36 cellular contexts compared by ENCODE assay signal in genomic region chr2:181085729-181086128, GRCh38.
"Had no signal": no experiment of that assay in that cellular context is flagged by ENCODE, and none has a peak within 500 bp of the region (broad histone marks: within the 10 kb centered on the region; RNA-seq: fewer than 3 reads in every experiment).

No MANE protein-coding gene starts in this region.

- H3K36me3 Mint-ChIP-seq: activated CD4-positive, alpha-beta memory T cell treated with anti-CD3 and anti-CD28 coated beads for 36 hours had no signal

- H3K4me1 Mint-ChIP-seq: activated B cell treated with CpG ODN at 0.5 μM for 24 hours; activated CD4-positive, alpha-beta T cell treated with anti-CD3 and anti-CD28 coated beads, Interleukin-2, amount 10 ng/mL, durations not matched to agents 24 days and 14 days; activated naive CD4-positive, alpha-beta T cell treated with anti-CD3 and anti-CD28 coated beads, Interleukin-2, amount 50 U/mL, for 24 hours; activated naive CD8-positive, alpha-beta T cell treated with anti-CD3 and anti-CD28 coated beads, Interleukin-2, amount 10 ng/mL, durations not matched to agents 7 days and 5 days; activated naive CD8-positive, alpha-beta T cell treated with anti-CD3 and anti-CD28 coated beads, Interleukin-2, amount 50 U/mL, for 24 hours; activated T-helper 17 cell treated with anti-CD3 and anti-CD28 coated beads, Interleukin-2, amount 50 U/mL, for 72 hours had no signal

- H3K36me3 ChIP-seq: ascending aorta, brain microvascular endothelial cell, breast epithelium had no signal

- H3K27me3 ChIP-seq: ascending aorta, body of pancreas, brain microvascular endothelial cell, breast epithelium had no signal

- H3K4me3 ChIP-seq: ascending aorta, body of pancreas, breast epithelium had no signal

- H3K9me3 ChIP-seq: body of pancreas, breast epithelium had no signal

- H3K9me3 Mint-ChIP-seq: activated B cell treated with CpG ODN at 0.5 μM for 24 hours; activated CD4-positive, alpha-beta memory T cell treated with anti-CD3 and anti-CD28 coated beads for 36 hours; activated CD8-positive, alpha-beta T cell treated with anti-CD3 and anti-CD28 coated beads for 36 hours; activated naive CD8-positive, alpha-beta T cell treated with anti-CD3 and anti-CD28 coated beads, Interleukin-2, amount 50 U/mL, for 24 hours; activated T-cell treated with anti-CD3 and anti-CD28 coated beads, Interleukin-2, amount 50 U/mL, for 4 hours; activated T-helper 1 cell treated with anti-CD3 and anti-CD28 coated beads, Interleukin-12 subunit alpha, Interleukin-12 subunit beta, Interleukin-2, Interleukin-4 antibody, amounts not matched to agents 30 ng/mL and 10 ng/mL and 1 ng/mL, durations not matched to agents 14 hours and 24 hours and 36 hours; T-helper 2 cell treated with Interferon-gamma antibody and Interleukin-4, amounts not matched to agents 5 μg/mL and 100 μg/mL, for 36 hours had no signal

- ATAC-seq: activated CD8-positive, alpha-beta T cell treated with anti-CD3 and anti-CD28 coated beads for 36 hours; activated naive CD8-positive, alpha-beta T cell treated with anti-CD3 and anti-CD28 coated beads, Interleukin-2, amount 50 U/mL, for 24 hours; activated T-cell treated with anti-CD3 and anti-CD28 coated beads, Interleukin-2, amount 50 U/mL, for 4 hours; activated T-cell treated with anti-CD3 and anti-CD28 coated beads, Interleukin-2, amount 50 U/mL, for 72 hours; activated T-helper 17 cell treated with anti-CD3 and anti-CD28 coated beads, Interleukin-2, amount 50 U/mL, for 72 hours; body of pancreas had no signal

- H3K4me3 Mint-ChIP-seq: activated B cell treated with CpG ODN at 0.5 μM for 24 hours; activated CD4-positive, alpha-beta memory T cell treated with anti-CD3 and anti-CD28 coated beads for 36 hours; activated CD4-positive, alpha-beta T cell treated with anti-CD3 and anti-CD28 coated beads, Interleukin-2, amount 10 ng/mL, durations not matched to agents 24 days and 14 days; activated CD8-positive, alpha-beta T cell treated with anti-CD3 and anti-CD28 coated beads for 36 hours; activated naive CD4-positive, alpha-beta T cell treated with anti-CD3 and anti-CD28 coated beads for 36 hours; activated naive CD4-positive, alpha-beta T cell treated with anti-CD3 and anti-CD28 coated beads, Interleukin-2, amount 50 U/mL, for 24 hours; activated naive CD8-positive, alpha-beta T cell; activated naive CD8-positive, alpha-beta T cell treated with anti-CD3 and anti-CD28 coated beads, Interleukin-2, amount 10 ng/mL, durations not matched to agents 7 days and 5 days; activated naive CD8-positive, alpha-beta T cell treated with anti-CD3 and anti-CD28 coated beads, Interleukin-2, amount 50 U/mL, for 24 hours; activated T-cell treated with anti-CD3 and anti-CD28 coated beads, Interleukin-2, amount 50 U/mL, for 4 hours; activated T-cell treated with anti-CD3 and anti-CD28 coated beads, Interleukin-2, amount 50 U/mL, for 72 hours; activated T-helper 1 cell treated with anti-CD3 and anti-CD28 coated beads, Interleukin-12 subunit alpha, Interleukin-12 subunit beta, Interleukin-2, Interleukin-4 antibody, amounts not matched to agents 30 ng/mL and 10 ng/mL and 1 ng/mL, durations not matched to agents 14 hours and 24 hours and 36 hours; activated T-helper 17 cell treated with anti-CD3 and anti-CD28 coated beads, Interleukin-2, amount 50 U/mL, for 72 hours; T-helper 1 cell treated with Interleukin-12 subunit alpha and Interleukin-12 subunit beta and Interleukin-4 antibody, amounts not matched to agents 30 μg/mL and 1 μg/mL, for 36 hours; T-helper 2 cell treated with Interferon-gamma antibody and Interleukin-4, amounts not matched to agents 5 μg/mL and 100 μg/mL, for 36 hours had no signal

- DNase-seq: activated B cell treated with CpG ODN at 0.5 μM for 24 hours; activated CD4-positive, alpha-beta memory T cell treated with anti-CD3 and anti-CD28 coated beads for 36 hours; activated CD4-positive, alpha-beta T cell treated with anti-CD3 and anti-CD28 coated beads for 4 hours; activated CD4-positive, alpha-beta T cell treated with anti-CD3 and anti-CD28 coated beads, Interleukin-2, amount 10 ng/mL, durations not matched to agents 24 days and 14 days; activated CD4-positive, alpha-beta T cell treated with anti-CD3 and anti-CD28 coated beads, Interleukin-2, amount 50 U/mL, for 1 hour; activated CD4-positive, alpha-beta T cell treated with anti-CD3 and anti-CD28 coated beads, Interleukin-2, amount 50 U/mL, for 4 hours; activated CD4-positive, CD25-positive, alpha-beta regulatory T cell treated with anti-CD3 and anti-CD28 coated beads, Interleukin-2, amount 50 U/mL, for 72 hours; activated CD8-positive, alpha-beta memory T cell treated with anti-CD3 and anti-CD28 coated beads, Interleukin-2, amount 50 U/mL, for 4 hours; activated CD8-positive, alpha-beta T cell treated with anti-CD3 and anti-CD28 coated beads for 36 hours; activated effector memory CD4-positive, alpha-beta T cell treated with anti-CD3 and anti-CD28 coated beads, Interleukin-2, amount 50 U/mL, for 16 hours; activated gamma-delta T cell treated with Interleukin-2 at 50 U/mL for 16 hours; activated naive CD4-positive, alpha-beta T cell; activated naive CD4-positive, alpha-beta T cell treated with anti-CD3 and anti-CD28 coated beads for 36 hours; activated naive CD8-positive, alpha-beta T cell treated with anti-CD3 and anti-CD28 coated beads, Interleukin-2, amount 10 ng/mL, durations not matched to agents 7 days and 5 days; activated naive CD8-positive, alpha-beta T cell treated with anti-CD3 and anti-CD28 coated beads, Interleukin-2, amount 50 U/mL, for 24 hours; activated T-cell treated with anti-CD3 and anti-CD28 coated beads for 4 hours; activated T-cell treated with anti-CD3 and anti-CD28 coated beads, Interleukin-2, amount 50 U/mL, for 1 hour; activated T-cell treated with anti-CD3 and anti-CD28 coated beads, Interleukin-2, amount 50 U/mL, for 4 hours; activated T-cell treated with anti-CD3 and anti-CD28 coated beads, Interleukin-2, amount 50 U/mL, for 72 hours; amygdala; anterior cingulate cortex; body of pancreas; brain microvascular endothelial cell; central memory CD4-positive, alpha-beta T cell; T-helper 1 cell; T-helper 2 cell; T-helper 9 cell had no signal

- H3K27me3 Mint-ChIP-seq: activated CD8-positive, alpha-beta T cell treated with anti-CD3 and anti-CD28 coated beads for 36 hours; activated naive CD8-positive, alpha-beta T cell treated with anti-CD3 and anti-CD28 coated beads, Interleukin-2, amount 50 U/mL, for 24 hours had no signal

- H3K27ac Mint-ChIP-seq: activated B cell treated with CpG ODN at 0.5 μM for 24 hours; activated CD4-positive, alpha-beta memory T cell treated with anti-CD3 and anti-CD28 coated beads for 36 hours; activated CD4-positive, alpha-beta T cell treated with anti-CD3 and anti-CD28 coated beads, Interleukin-2, amount 10 ng/mL, durations not matched to agents 24 days and 14 days; activated CD8-positive, alpha-beta T cell treated with anti-CD3 and anti-CD28 coated beads for 36 hours; activated naive CD4-positive, alpha-beta T cell treated with anti-CD3 and anti-CD28 coated beads for 36 hours; activated naive CD4-positive, alpha-beta T cell treated with anti-CD3 and anti-CD28 coated beads, Interleukin-2, amount 50 U/mL, for 24 hours; activated naive CD8-positive, alpha-beta T cell; activated naive CD8-positive, alpha-beta T cell treated with anti-CD3 and anti-CD28 coated beads, Interleukin-2, amount 10 ng/mL, durations not matched to agents 7 days and 5 days; activated naive CD8-positive, alpha-beta T cell treated with anti-CD3 and anti-CD28 coated beads, Interleukin-2, amount 50 U/mL, for 24 hours; activated T-cell treated with anti-CD3 and anti-CD28 coated beads, Interleukin-2, amount 50 U/mL, for 72 hours; activated T-helper 1 cell treated with anti-CD3 and anti-CD28 coated beads, Interleukin-12 subunit alpha, Interleukin-12 subunit beta, Interleukin-2, Interleukin-4 antibody, amounts not matched to agents 30 ng/mL and 10 ng/mL and 1 ng/mL, durations not matched to agents 14 hours and 24 hours and 36 hours; activated T-helper 17 cell treated with anti-CD3 and anti-CD28 coated beads, Interleukin-2, amount 50 U/mL, for 72 hours; T-helper 1 cell treated with Interleukin-12 subunit alpha and Interleukin-12 subunit beta and Interleukin-4 antibody, amounts not matched to agents 30 μg/mL and 1 μg/mL, for 36 hours; T-helper 2 cell treated with Interferon-gamma antibody and Interleukin-4, amounts not matched to agents 5 μg/mL and 100 μg/mL, for 36 hours had no signal

- H3K4me1 ChIP-seq: ascending aorta, body of pancreas, breast epithelium had no signal

- H3K27ac ChIP-seq: ascending aorta, body of pancreas, brain microvascular endothelial cell, breast epithelium, VCaP had no signal
